8 cellular contexts compared by ENCODE assay signal in genomic region chrX:135086197-135086854, GRCh38. TPM values are rescaled to one million over a fixed set of nuclear protein-coding genes. Genes with fewer than 3 reads are reported as not detected.
DNase-seq lines count a peak whose midpoint lies in the region; ATAC-seq and TF ChIP-seq lines count a peak whose summit lies in the region.

No MANE protein-coding gene starts in this region.

- H3K9ac ChIP-seq in liver (ENCODE audit: low read depth in 1 of 2, low read length in 2 of 2): no peak overlapping the region

- H3K27me3 ChIP-seq in AG04450 (ENCODE audit: control insufficient read depth, insufficient read depth, low read length) (no peaks in the 10 kb centered on the region), liver (ENCODE audit: control insufficient read depth in 4 of 4, insufficient read depth in 4 of 4, low read length in 3 of 4) (peaks cover 0 to 3% (median 0%) of the 10 kb centered on the region in 4 donors), upper lobe of left lung (no peaks in the 10 kb centered on the region)

- CTCF ChIA-PET in AG04450 (lab: Charles Lee): interaction anchor here (0.6 to 1.9 kb wide), 11 partner anchors 9 to 915 kb away, joined by 3 to 12 read pairs (median 4); no protein-coding TSS in a partner anchor

- H3K4me1 ChIP-seq in liver (ENCODE audit: control insufficient read depth in 4 of 4, insufficient read depth in 4 of 4, low read length in 3 of 4) (no peaks in the 10 kb centered on the region), upper lobe of left lung (no peaks in the 10 kb centered on the region)

- peaks cover 1% of the 10 kb centered on the region; the same call in 1 of the 2 replicates for H3K27me3 Mint-ChIP-seq in HFFc6 (ENCODE audit: insufficient read depth)

- POLR2A ChIA-PET in AG04450 (lab: Yijun Ruan, JAX): no interaction called here

- peaks cover 4% of the 10 kb centered on the region; the same call in 1 of the 2 replicates for H3K9me3 Mint-ChIP-seq in HFFc6

- peak; percentile 69 to 78 for TF ChIP-seq RAD21 in liver (IDR thresholded peaks at IDR 0.05)

- H3K9me3 ChIP-seq in AG04450 (ENCODE audit: control insufficient read depth, insufficient read depth, low read length) (no peaks in the 10 kb centered on the region), liver (ENCODE audit: control insufficient read depth in 4 of 4, low read length in 3 of 4) (no peaks in the 10 kb centered on the region), upper lobe of left lung (no peaks in the 10 kb centered on the region)

- H3K27ac ChIP-seq in AG04450 (ENCODE audit: low read depth, low read length): no peak overlapping the region
- no peak overlapping the region for H3K27ac ChIP-seq in liver (ENCODE audit: low read depth in 1 of 2, low read length in 2 of 2)
- no peak overlapping the region for H3K27ac ChIP-seq in upper lobe of left lung

- TF ChIP-seq POLR2A in upper lobe of left lung (IDR thresholded peaks at IDR 0.05): no peak

- ATAC-seq in upper lobe of left lung (ENCODE audit: low FRiP score in 2 of 2): peak; percentile 82 to 84

- H3K36me3 ChIP-seq in liver (ENCODE audit: control insufficient read depth in 4 of 4, insufficient read depth in 3 of 4, low read depth in 1 of 4, low read length in 3 of 4) (no peaks in the 10 kb centered on the region), upper lobe of left lung (no peaks in the 10 kb centered on the region)

- no peaks in the 10 kb centered on the region for H3K36me3 Mint-ChIP-seq in HFFc6 (ENCODE audit: low read depth)

- DNase-seq in AG04450 (ENCODE audit: low read depth, low spot score) (peak; percentile 23), HFFc6 (peak; percentile 40), NCI-H1092 (lab: John Stamatoyannopoulos, UW) (peak; percentile 22), SW 1271 (lab: John Stamatoyannopoulos, UW) (peak; percentile 13 to 44), cerebellum (ENCODE audit: low spot score) (peak; percentile 38), upper lobe of left lung (no peak)

- TF ChIP-seq EP300 in upper lobe of left lung (IDR thresholded peaks at IDR 0.05): no peak

- H3K4me3 ChIP-seq in AG04450 (ENCODE audit: low read depth, low read length) (no peak overlapping the region), liver (ENCODE audit: low read depth in 1 of 3, low read length in 3 of 3) (no peak overlapping the region), upper lobe of left lung (no peak overlapping the region)

- no peak overlapping the region for H3K4me3 Mint-ChIP-seq in HFFc6

- TF ChIP-seq CTCF in AG04450 (IDR thresholded peaks at IDR 0.05; ENCODE audit: low read depth, low read length) (peak; percentile 63), GM12872 (IDR thresholded peaks at IDR 0.05; ENCODE audit: insufficient read depth, low read depth, low read length) (peak; percentile 50), HFFc6 (IDR thresholded peaks at IDR 0.05) (peak; percentile 76), liver (IDR thresholded peaks at IDR 0.05; ENCODE audit: low read depth, low read length, missing input control) (peak; percentile 43), upper lobe of left lung (IDR thresholded peaks at IDR 0.05) (peak in 5 of 6 experiments; percentile 41 to 51 (median 48))

- no peak overlapping the region for H3K27ac Mint-ChIP-seq in HFFc6

- 2% methylated on average over 4 of the region's 4 CpGs for WGBS in liver
- 0 to 1% methylated on average over 2 to 4 of the region's 4 CpGs for WGBS in upper lobe of left lung, 2 donors

- peaks cover 6% of the 10 kb centered on the region; the same call in 1 of the 2 replicates for H3K4me1 Mint-ChIP-seq in HFFc6 (ENCODE audit: low read depth)

TF ChIP-seq in liver, 16 proteins besides CTCF, POLR2A, EP300 and RAD21:
- no peak for TF ChIP-seq HNF4G (IDR thresholded peaks at IDR 0.05)
- no peak for TF ChIP-seq ATF3 (IDR thresholded peaks at IDR 0.05)
- TF ChIP-seq YY1 (IDR thresholded peaks at IDR 0.05): no peak
- no peak for TF ChIP-seq ZBTB33 (IDR thresholded peaks at IDR 0.05)
- TF ChIP-seq SP1 (IDR thresholded peaks at IDR 0.05): no peak
- TF ChIP-seq TAF1 (conservative IDR thresholded peaks at IDR 0.05): no peak
- no peak for TF ChIP-seq FOXA2 (IDR thresholded peaks at IDR 0.05)
- no peak for TF ChIP-seq GABPA (IDR thresholded peaks at IDR 0.05 in 1 of 2, conservative IDR thresholded peaks at IDR 0.05 in 1 of 2)
- TF ChIP-seq HNF4A (conservative IDR thresholded peaks at IDR 0.05): no peak
- no peak for TF ChIP-seq JUND (IDR thresholded peaks at IDR 0.05)

RNA-seq across cellular contexts. Expression of gene SMIM10L2B, which starts 12.2 kb away (rescaled TPM):
- polyA plus RNA-seq in AG04450 (2011; rRNA removed): 0.38 and 0.50 TPM in 2 replicates
- polyA minus RNA-seq in AG04450 (2011; rRNA and poly(A)+ RNA removed): 0.69 and 0.70 TPM in 2 replicates
- total RNA-seq in HFFc6 (2021; fragmentation: NEBNext Ultra II Directional; extraction: Animal tissue kit (Norgen Biotek cat#: 25700)): under 1 TPM; 0.26 to 0.69 (median 0.38) TPM
- total RNA-seq in cerebellum: 3.1 TPM
- 1 to 10 TPM; 1.3 to 2.1 TPM for total RNA-seq in liver
- polyA plus RNA-seq in liver: under 1 TPM; 0.49 to 0.55 TPM
- 1 to 10 TPM; 1.0 to 8.2 (median 2.3) TPM for total RNA-seq in upper lobe of left lung

RNA-seq across cellular contexts. Expression of gene ETDB, which starts 34.0 kb away (rescaled TPM):
- polyA plus RNA-seq in AG04450 (2011; rRNA removed): not detected in 2 replicates
- polyA minus RNA-seq in AG04450 (2011; rRNA and poly(A)+ RNA removed): not detected in 2 replicates
- total RNA-seq in HFFc6 (2021; fragmentation: NEBNext Ultra II Directional; extraction: Animal tissue kit (Norgen Biotek cat#: 25700)): not detected
- total RNA-seq in cerebellum: not detected
- not detected for total RNA-seq in liver
- not detected for polyA plus RNA-seq in liver
- not detected for total RNA-seq in upper lobe of left lung

RNA-seq across cellular contexts. Expression of gene RTL8A, which starts 34.4 kb away (rescaled TPM):
- 49.4 and 83.5 TPM in 2 replicates for polyA plus RNA-seq in AG04450 (2011; rRNA removed)
- polyA minus RNA-seq in AG04450 (2011; rRNA and poly(A)+ RNA removed): 21.8 and 22.0 TPM in 2 replicates
- total RNA-seq in HFFc6 (2021; fragmentation: NEBNext Ultra II Directional; extraction: Animal tissue kit (Norgen Biotek cat#: 25700)): 10 to 100 TPM; 37.1 to 51.0 (median 40.4) TPM
- total RNA-seq in cerebellum: 5.6 TPM
- total RNA-seq in liver: 1 to 10 TPM; 1.1 to 3.4 TPM
- polyA plus RNA-seq in liver: 10 to 100 TPM; 30.9 to 44.5 TPM
- 10 to 100 TPM; 11.9 to 76.5 (median 34.6) TPM for total RNA-seq in upper lobe of left lung

RNA-seq across cellular contexts. Expression of gene RTL8C, which starts 54.2 kb away (rescaled TPM):
- polyA plus RNA-seq in AG04450 (2011; rRNA removed) (190 and 251 TPM in 2 replicates), liver (10 to 100 TPM; 32.6 to 46.1 TPM)
- polyA minus RNA-seq in AG04450 (2011; rRNA and poly(A)+ RNA removed): 110 and 121 TPM in 2 replicates
- total RNA-seq in HFFc6 (2021; fragmentation: NEBNext Ultra II Directional; extraction: Animal tissue kit (Norgen Biotek cat#: 25700)): 100 to 1,000 TPM; 245 to 320 (median 263) TPM
- total RNA-seq in cerebellum (26.8 TPM), liver (10 to 100 TPM in 1 of 2 donors, 1 to 10 TPM in 1; 6.4 to 13.2 TPM), upper lobe of left lung (100 to 1,000 TPM in 1 of 6 donors, 10 to 100 TPM in 5; 24.3 to 107 (median 70.4) TPM)

Comparison
In these comparisons a context has a peak if more than half of its experiments do, and no peak if none do; other contexts are left out.
1. DNase-seq: peak in AG04450 (single experiment), HFFc6 (single experiment), NCI-H1092 (single experiment), SW 1271 (2 of 2) and cerebellum (single experiment); none in upper lobe of left lung (0 of 2).
2. Peak in every context shown above with its lines, with median percentiles within 50 percentile points of each other: CTCF ChIP-seq.